Comparison of ENCODE assay signal across 3 cellular contexts in genomic region chr22:44627521-44628139, GRCh38.
TF ChIP-seq lines count a peak whose summit lies in the region.

No MANE protein-coding gene starts in this region.

TF ChIP-seq in SK-N-SH, 30 proteins besides CTCF, POLR2A, EP300 and RAD21 (continued from another document and continues in another):
- TF ChIP-seq ZBTB33 (IDR thresholded peaks at IDR 0.05; ENCODE audit: borderline replicate concordance, low read depth) (no peak), USF2 (IDR thresholded peaks at IDR 0.05; ENCODE audit: borderline replicate concordance, low read depth, low read length) (no peak), FOXJ3 (CRISPR knock-in tag; IDR thresholded peaks at IDR 0.05) (no peak), MEF2A (IDR thresholded peaks at IDR 0.05; ENCODE audit: borderline replicate concordance, low read depth) (no peak), NRF1 (IDR thresholded peaks at IDR 0.05; ENCODE audit: low read depth, low read length) (no peak), REST (IDR thresholded peaks at IDR 0.05; ENCODE audit: low read depth, low read length) (no peak), FOXM1 (IDR thresholded peaks at IDR 0.05; ENCODE audit: low read depth) (no peak), PBX3 (IDR thresholded peaks at IDR 0.05) (no peak), MXI1 (IDR thresholded peaks at IDR 0.05; ENCODE audit: low read depth, low read length) (no peak), FOSL2 (IDR thresholded peaks at IDR 0.05; ENCODE audit: borderline replicate concordance, low read depth) (no peak)

TF ChIP-seq in SK-N-SH treated with all-trans-retinoic acid at 6 μM for 48 hours, 23 proteins besides CTCF, POLR2A, EP300 and RAD21 (continued from another document):
- TF ChIP-seq CSDC2 (CRISPR knock-in tag; IDR thresholded peaks at IDR 0.05), result no peak
- TF ChIP-seq PPARA (CRISPR knock-in tag; IDR thresholded peaks at IDR 0.05; ENCODE audit: borderline replicate concordance), result no peak
- TF ChIP-seq BACH2 (CRISPR knock-in tag; IDR thresholded peaks at IDR 0.05; ENCODE audit: borderline replicate concordance), result no peak
- no peak for TF ChIP-seq ESRRG (CRISPR knock-in tag; IDR thresholded peaks at IDR 0.05)
- no peak for TF ChIP-seq TOX (CRISPR knock-in tag; IDR thresholded peaks at IDR 0.05; ENCODE audit: borderline replicate concordance)
- no peak for TF ChIP-seq OSR1 (CRISPR knock-in tag; IDR thresholded peaks at IDR 0.05)
- TF ChIP-seq TSHZ2 (CRISPR knock-in tag; IDR thresholded peaks at IDR 0.05), result no peak
- TF ChIP-seq PATZ1 (CRISPR knock-in tag; IDR thresholded peaks at IDR 0.05; ENCODE audit: borderline replicate concordance), result no peak
- no peak for TF ChIP-seq ARNTL (CRISPR knock-in tag; IDR thresholded peaks at IDR 0.05; ENCODE audit: borderline replicate concordance, low read depth)
- TF ChIP-seq POU6F1 (CRISPR knock-in tag; IDR thresholded peaks at IDR 0.05; ENCODE audit: borderline replicate concordance, low read depth), result no peak
- TF ChIP-seq CREB5 (CRISPR knock-in tag; IDR thresholded peaks at IDR 0.05; ENCODE audit: low read depth), result no peak
- TF ChIP-seq ZFP30 (CRISPR knock-in tag; IDR thresholded peaks at IDR 0.05), result no peak

TF ChIP-seq in HepG2, 621 proteins besides CTCF, POLR2A, EP300 and RAD21:
- TF ChIP-seq NRL (CRISPR knock-in tag; IDR thresholded peaks at IDR 0.05; ENCODE audit: borderline replicate concordance), result no peak
- TF ChIP-seq STAG1 (CRISPR knock-in tag; IDR thresholded peaks at IDR 0.05), result no peak
- TF ChIP-seq GTF2F1 (IDR thresholded peaks at IDR 0.05; ENCODE audit: low read length), result no peak
- no peak for TF ChIP-seq ATM (IDR thresholded peaks at IDR 0.05; ENCODE audit: borderline replicate concordance)
- no peak for TF ChIP-seq ZBTB26 (CRISPR knock-in tag; IDR thresholded peaks at IDR 0.05; ENCODE audit: borderline replicate concordance)
- TF ChIP-seq HIC2 (CRISPR knock-in tag; IDR thresholded peaks at IDR 0.05; ENCODE audit: low read depth), result no peak
- no peak for TF ChIP-seq MEIS2 (CRISPR knock-in tag; IDR thresholded peaks at IDR 0.05)
- TF ChIP-seq PRDM4 (CRISPR knock-in tag; IDR thresholded peaks at IDR 0.05; ENCODE audit: borderline replicate concordance), result no peak
- TF ChIP-seq CBX1 (IDR thresholded peaks at IDR 0.05; ENCODE audit: low read depth), result no peak
- TF ChIP-seq YEATS2 (CRISPR knock-in tag; IDR thresholded peaks at IDR 0.05; ENCODE audit: borderline replicate concordance), result no peak
- no peak for TF ChIP-seq ELF3 (CRISPR knock-in tag; IDR thresholded peaks at IDR 0.05)
- no peak for TF ChIP-seq PATZ1 (CRISPR knock-in tag; IDR thresholded peaks at IDR 0.05)
- TF ChIP-seq HNRNPL (IDR thresholded peaks at IDR 0.05; ENCODE audit: low read depth, low read length), result no peak
- TF ChIP-seq NFRKB (IDR thresholded peaks at IDR 0.05), result no peak
- TF ChIP-seq TOPORS (CRISPR knock-in tag; IDR thresholded peaks at IDR 0.05), result no peak
- TF ChIP-seq MYPOP (CRISPR knock-in tag; IDR thresholded peaks at IDR 0.05), result no peak
- TF ChIP-seq DPF2 (CRISPR knock-in tag; IDR thresholded peaks at IDR 0.05; ENCODE audit: borderline replicate concordance, low read depth), result no peak
- no peak for TF ChIP-seq SMAD9 (CRISPR knock-in tag; IDR thresholded peaks at IDR 0.05)
- TF ChIP-seq MATR3 (CRISPR knock-in tag; IDR thresholded peaks at IDR 0.05), result no peak
- no peak for TF ChIP-seq TCF7L2 (IDR thresholded peaks at IDR 0.05; ENCODE audit: low read depth, low read length)
